ENCODE assay signal across 8 cellular contexts in the genomic region with DNA sequence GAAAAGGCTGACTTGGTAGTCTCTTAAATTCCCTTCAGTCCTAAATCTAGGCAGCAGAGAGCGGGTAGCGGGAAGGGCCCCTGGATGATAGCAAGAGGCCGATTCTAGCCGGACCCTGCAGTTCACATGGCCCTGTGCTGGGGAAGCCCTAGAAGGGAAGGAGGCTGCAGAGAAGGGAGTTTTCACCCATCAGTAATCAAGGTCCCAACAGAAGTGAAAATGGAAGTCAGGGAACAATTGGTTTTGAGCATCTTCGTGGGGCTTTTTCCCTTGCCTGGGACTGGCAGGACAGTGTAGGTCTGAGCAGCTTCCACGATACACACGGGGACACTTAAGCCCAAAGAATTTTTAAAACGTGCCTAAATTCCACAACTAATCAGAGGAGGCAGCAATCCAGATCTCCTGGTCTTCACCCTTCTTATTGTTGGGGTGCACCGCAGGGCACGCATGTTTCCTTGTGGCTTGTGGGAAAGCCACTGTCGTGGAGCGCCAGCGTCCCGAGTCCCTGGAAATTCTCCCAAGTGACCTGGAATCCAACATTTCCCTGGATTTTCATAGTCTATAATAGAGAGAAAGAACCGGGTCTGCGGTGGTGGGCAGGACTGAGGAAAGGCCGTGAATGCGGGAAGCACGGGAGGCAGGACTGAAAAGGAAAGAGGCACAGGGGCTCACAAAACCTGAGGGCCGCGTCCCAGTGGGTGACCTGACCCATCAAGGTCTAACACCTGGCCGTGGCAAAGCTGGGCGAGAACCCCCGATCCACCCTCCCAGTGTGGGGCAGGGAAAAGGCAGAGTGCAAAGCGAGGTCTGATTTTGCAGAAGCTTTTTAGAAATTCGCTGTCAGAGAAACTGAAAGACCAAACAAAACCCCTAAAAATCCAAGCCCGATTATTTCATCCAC. TPM values are rescaled to one million over a fixed set of nuclear protein-coding genes. Genes with fewer than 3 reads are reported as not detected.
DNase-seq lines count a peak whose midpoint lies in the region; ATAC-seq and TF ChIP-seq lines count a peak whose summit lies in the region.

No MANE protein-coding gene starts in this region.

- H3K27ac ChIP-seq in mammary epithelial cell (ENCODE audit: insufficient read depth, low read depth, low read length) = no peak overlapping the region

- H3K9me3 ChIP-seq in mammary epithelial cell (replicated peaks; ENCODE audit: insufficient read depth, low read length) (no peaks in the 10 kb centered on the region), mucosa of descending colon (no peaks in the 10 kb centered on the region)

- H3K79me2 ChIP-seq in mammary epithelial cell (ENCODE audit: insufficient read depth, low read length) = peaks cover 10% of the 10 kb centered on the region

- H3K36me3 ChIP-seq in mammary epithelial cell (ENCODE audit: insufficient read depth, low read length) = peaks cover 3% of the 10 kb centered on the region
- no peaks in the 10 kb centered on the region for H3K36me3 ChIP-seq in mucosa of descending colon (ENCODE audit: low read depth)

- BruUV-seq in mammary epithelial cell (replicated peaks; lab: Mats Ljungman, UMichigan) = no TSS peak

- CTCF ChIA-PET in mammary epithelial cell (lab: Charles Lee; ENCODE audit: low non-redundant PET) = no interaction called here

- H2AFZ ChIP-seq in mammary epithelial cell (ENCODE audit: low read depth, low read length) = peak overlapping the region; percentile 89

- no peaks in the 10 kb centered on the region for H4K20me1 ChIP-seq in mammary epithelial cell (ENCODE audit: insufficient read depth, low read length)

- in situ Hi-C loops in mammary epithelial cell (cut with MboI; ENCODE audit: low sequenced_read_pairs in 2 of 2) = no loop called here

- TF ChIP-seq CTCF in mammary epithelial cell (conservative IDR thresholded peaks at IDR 0.05 in 1 of 2, IDR thresholded peaks at IDR 0.05 in 1 of 2; ENCODE audit: extremely low read depth in 1 of 2, insufficient read depth in 1 of 2, low read depth in 1 of 2, low read length in 2 of 2) = no peak
- TF ChIP-seq CTCF in mucosa of descending colon (IDR thresholded peaks at IDR 0.05) = no peak

- peak overlapping the region; percentile 39 for H3K9ac ChIP-seq in mammary epithelial cell (ENCODE audit: insufficient read depth, low read length)

- dilution Hi-C loops in mammary epithelial cell (cut with HindIII; ENCODE audit: low sequenced_read_pairs) = no loop called here

- 30% methylated on average over 20 of the region's 27 CpGs for WGBS in mammary epithelial cell (ENCODE audit: low coverage, missing lambda C conversion rate)

- intact Hi-C loops in mammary epithelial cell (cut with micrococcal nuclease) = loop anchor here (2.0 to 10.0 kb wide), 3 partner anchors 23 to 75 kb away; a partner anchor contains a TSS
- intact Hi-C loops in mucosa of descending colon (cut with DNase I, micrococcal nuclease) = no loop called here

- peak overlapping the region; percentile 84 for H3K4me2 ChIP-seq in mammary epithelial cell (ENCODE audit: insufficient read depth, low read depth, low read length)

- no peaks in the 10 kb centered on the region for H3K27me3 ChIP-seq in mammary epithelial cell (ENCODE audit: insufficient read depth, low read length)

- H3K4me1 ChIP-seq in mammary epithelial cell (ENCODE audit: insufficient read depth, low read length) (peaks cover 25% of the 10 kb centered on the region), mucosa of descending colon (ENCODE audit: low read depth) (peaks cover 26% of the 10 kb centered on the region)

- peak; percentile 30 for DNase-seq in AG08396 (ENCODE audit: low spot score)
- DNase-seq in Jurkat, Clone E6-1 (ENCODE audit: low read depth, low spot score) = no peak
- no peak for DNase-seq in mammary epithelial cell
- peak in 1 of 3 donors; percentile 64 for DNase-seq in mucosa of descending colon
- no peak for DNase-seq in globus pallidus (ENCODE audit: low spot score)

- ATAC-seq in mucosa of descending colon (no peak), HG02970 (IDR thresholded peaks at IDR 0.05; ENCODE audit: low FRiP score, unreplicated experiment) (no peak), HG02588 (IDR thresholded peaks at IDR 0.05; ENCODE audit: unreplicated experiment) (no peak), GM18870 (IDR thresholded peaks at IDR 0.05; ENCODE audit: unreplicated experiment) (no peak)

- H3K4me3 ChIP-seq in Jurkat, Clone E6-1 (ENCODE audit: low read length) = peak overlapping the region; percentile 66
- peak overlapping the region; percentile 53 to 63 (median 63) for H3K4me3 ChIP-seq in mammary epithelial cell (replicated peaks in 1 of 3; ENCODE audit: insufficient read depth in 1 of 3, low read depth in 2 of 3, low read length in 3 of 3)
- H3K4me3 ChIP-seq in mucosa of descending colon = peak overlapping the region; percentile 87

RNA-seq across cellular contexts. Expression of a gene that starts 0.8 kb away (rescaled TPM):
- polyA plus RNA-seq in Jurkat, Clone E6-1 (2012; ENCODE audit: insufficient read depth, insufficient read length) = 18.9 TPM
- 10 to 100 TPM in 1 of 2 donors, 1 to 10 TPM in 1; 4.7 to 20.3 TPM for total RNA-seq in mammary epithelial cell
- polyA plus RNA-seq in mammary epithelial cell = 16.5 TPM
- polyA minus RNA-seq in mammary epithelial cell = 9.3 TPM
- 100 to 1,000 TPM in 2 of 3 donors, 10 to 100 TPM in 1; 96.4 to 217 (median 133) TPM for total RNA-seq in mucosa of descending colon

RNA-seq across cellular contexts. Expression of a gene that starts 29.9 kb away (rescaled TPM):
- not detected for polyA plus RNA-seq in Jurkat, Clone E6-1 (2012; ENCODE audit: insufficient read depth, insufficient read length)
- under 1 TPM; 0.17 to 0.38 TPM for total RNA-seq in mammary epithelial cell
- 0.17 TPM for polyA plus RNA-seq in mammary epithelial cell
- polyA minus RNA-seq in mammary epithelial cell = not detected
- total RNA-seq in mucosa of descending colon = 1 to 10 TPM; 1.1 to 3.0 (median 2.2) TPM

Comparison
In these comparisons a context has a peak if more than half of its experiments do, and no peak if none do; other contexts are left out.
1. RNA of a gene that starts 0.8 kb away (total RNA-seq): 96.4 to 217 TPM in mucosa of descending colon; 4.7 to 20.3 TPM in mammary epithelial cell; every median in the first group is over 4 times any median in the second.
2. Peak in every context shown above with its lines, with median percentiles within 50 percentile points of each other: H3K4me3 ChIP-seq.